5 cellular contexts compared by ENCODE assay signal in genomic region chr4:11354531-11354930, GRCh38.
"Had no signal": no experiment of that assay in that cellular context is flagged by ENCODE, and none has a peak within 500 bp of the region (broad histone marks: within the 10 kb centered on the region; RNA-seq: fewer than 3 reads in every experiment).

No MANE protein-coding gene starts in this region.

- ATAC-seq: HepG2, K562 had no signal

- DNase-seq: IMR-90, KBM-7 had no signal

- H3K27ac ChIP-seq: HL-60 had no signal

- H3K4me3 ChIP-seq: K562 had no signal
